ENCODE assay signal across 13 cellular contexts in the genomic region with DNA sequence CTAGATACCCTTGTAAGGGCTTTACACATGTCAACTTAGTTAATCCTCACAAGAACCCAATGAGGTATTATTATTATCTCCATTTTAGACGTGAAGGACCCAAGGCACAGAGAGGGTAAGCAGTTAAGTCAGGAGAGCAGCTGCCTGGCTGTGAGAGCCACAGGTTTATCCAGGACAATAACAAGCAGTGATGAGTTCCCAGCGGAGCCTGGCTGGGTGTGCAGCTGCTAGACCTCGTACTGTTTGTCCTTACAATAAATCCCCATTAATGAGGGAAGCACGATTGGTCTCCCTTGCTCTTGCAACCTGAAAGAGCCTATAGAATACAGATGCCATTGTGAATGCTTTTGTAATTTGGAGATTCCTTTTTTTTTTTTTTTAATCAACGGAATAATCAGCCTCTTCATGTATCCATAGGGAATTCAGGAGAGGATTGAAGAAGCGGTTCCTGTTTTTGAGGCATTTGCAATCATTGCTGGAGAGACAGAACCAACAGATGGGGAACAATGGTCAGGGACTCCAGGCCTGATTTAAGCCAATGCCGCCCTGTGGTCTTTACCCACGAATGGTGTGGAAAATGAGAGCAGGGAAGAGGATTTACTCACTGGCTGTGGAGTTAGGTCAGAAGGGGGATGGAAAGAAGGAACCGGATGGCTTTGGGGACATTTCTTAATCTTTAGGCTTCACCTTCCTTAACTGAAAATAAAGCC. TPM values are rescaled to one million over a fixed set of nuclear protein-coding genes. Genes with fewer than 3 reads are reported as not detected.
DNase-seq lines count a peak whose midpoint lies in the region; ATAC-seq and TF ChIP-seq lines count a peak whose summit lies in the region.
"Had no signal": no experiment of that assay in that cellular context is flagged by ENCODE, and none has a peak within 500 bp of the region (broad histone marks: within the 10 kb centered on the region; RNA-seq: fewer than 3 reads in every experiment).

No MANE protein-coding gene starts in this region.

- no peaks in the 10 kb centered on the region for H3K9me3 ChIP-seq in esophagus muscularis mucosa

- intact Hi-C loops in esophagus muscularis mucosa (cut with DNase I): no loop called here

- TF ChIP-seq POLR2A in esophagus muscularis mucosa (IDR thresholded peaks at IDR 0.05; ENCODE audit: low read depth): no peak

- no peaks in the 10 kb centered on the region for H3K36me3 ChIP-seq in esophagus muscularis mucosa

- H3K4me3 ChIP-seq in esophagus muscularis mucosa: no peak overlapping the region

- H3K27ac ChIP-seq in esophagus muscularis mucosa (replicated peaks in 1 of 4): no peak overlapping the region

- 80% methylated on average over 9 of the region's 9 CpGs for WGBS in esophagus muscularis mucosa

- TF ChIP-seq EP300 in esophagus muscularis mucosa (IDR thresholded peaks at IDR 0.05): no peak

- peaks cover 0 to 18% (median 5%) of the 10 kb centered on the region in 4 donors for H3K4me1 ChIP-seq in esophagus muscularis mucosa

- no peaks in the 10 kb centered on the region for H3K27me3 ChIP-seq in esophagus muscularis mucosa

- no peak for TF ChIP-seq CTCF in esophagus muscularis mucosa (IDR thresholded peaks at IDR 0.05)

- no peak for ATAC-seq in GM21360 (IDR thresholded peaks at IDR 0.05; ENCODE audit: unreplicated experiment)

- peak; percentile 51 for DNase-seq in COR-L47 (lab: John Stamatoyannopoulos, UW)
- peak; percentile 90 to 98 for DNase-seq in NCI-H1930 (lab: John Stamatoyannopoulos, UW)
- DNase-seq in NCI-H774 (lab: John Stamatoyannopoulos, UW): peak; percentile 66
- peak; percentile 64 for DNase-seq in myocyte (ENCODE audit: low read depth)
- no peak for DNase-seq in stimulated activated CD4-positive, alpha-beta T cell treated with anti-CD3 and anti-CD28 coated beads, Interleukin-12 subunit alpha, Interleukin-12 subunit beta, amount 100 ng/mL, for 4 hours
- no peak for DNase-seq in esophagus muscularis mucosa (ENCODE audit: extremely low spot score)
- DNase-seq in SKM-1 (lab: John Stamatoyannopoulos, UW; ENCODE audit: unreplicated experiment): no peak
- DNase-seq: activated CD8-positive, alpha-beta memory T cell treated with anti-CD3 and anti-CD28 coated beads, Interleukin-2, amount 50 U/mL, for 4 hours; central memory CD4-positive, alpha-beta T cell; DMS79 treated with DMSO at 0.1 percent for 48 hours had no signal

RNA-seq across cellular contexts. Expression of a gene that starts 12.3 kb away (rescaled TPM):
- total RNA-seq in myocyte (0.35 TPM in 1 of 2 replicates, not detected in the other), esophagus muscularis mucosa (under 1 TPM in 2 of 4 donors, not detected in 2; under 0.01 to 0.32 TPM)
- 0.24 TPM for polyA plus RNA-seq in myocyte (2012)
- total RNA-seq: HT1080, MCF 10A had no signal

RNA-seq across cellular contexts. Expression of a gene that starts 38.6 kb away (rescaled TPM):
- total RNA-seq in myocyte (178 and 213 TPM in 2 replicates), esophagus muscularis mucosa (10 to 100 TPM; 48.2 to 67.3 (median 55.4) TPM)
- 92.0 TPM for polyA plus RNA-seq in myocyte (2012)

Comparison
In these comparisons a context has a peak if more than half of its experiments do, and no peak if none do; other contexts are left out.
1. DNase-seq: peak in COR-L47 (single experiment), NCI-H1930 (2 of 2), NCI-H774 (single experiment) and myocyte (single experiment); none in stimulated activated CD4-positive, alpha-beta T cell treated with anti-CD3 and anti-CD28 coated beads, Interleukin-12 subunit alpha, Interleukin-12 subunit beta, amount 100 ng/mL, for 4 hours (single experiment), esophagus muscularis mucosa (single experiment) and SKM-1 (single experiment).